In the genomic region with DNA sequence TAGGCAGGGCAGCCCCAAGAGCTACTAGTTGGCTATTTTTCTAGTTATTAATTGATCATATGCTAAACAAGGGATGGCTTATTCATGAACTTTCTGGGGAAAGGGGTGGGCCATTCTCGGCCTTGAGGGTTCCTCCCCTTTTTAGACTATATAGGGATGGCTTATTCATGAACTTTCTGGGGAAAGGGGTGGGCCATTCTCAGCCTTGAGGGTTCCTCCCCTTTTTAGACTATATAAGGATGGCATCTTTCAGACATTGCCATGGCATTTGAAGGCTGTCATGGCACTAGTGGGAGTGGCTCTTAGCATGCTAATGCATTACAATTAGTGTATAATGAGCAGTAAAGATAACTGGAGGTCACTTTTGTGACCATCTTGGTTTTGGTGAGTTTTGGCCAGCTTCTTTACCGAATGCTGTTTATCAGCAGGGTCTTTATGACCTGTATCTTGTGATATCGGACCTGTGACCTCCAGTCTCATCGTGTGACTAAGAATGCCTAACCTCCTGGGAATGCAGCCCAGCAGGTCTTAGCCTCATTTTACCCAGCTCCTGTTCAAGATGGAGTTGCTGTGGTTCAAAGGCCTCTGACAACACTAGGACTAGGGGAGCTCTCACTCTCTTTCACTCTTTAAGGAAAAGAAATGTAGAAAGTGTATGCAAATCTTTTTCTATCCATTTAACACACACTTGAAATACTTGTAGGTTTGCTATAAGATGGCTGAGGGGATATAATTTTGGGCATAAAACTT, we compare ENCODE assay signal across 24 cellular contexts. TPM values are rescaled to one million over a fixed set of nuclear protein-coding genes. Genes with fewer than 3 reads are reported as not detected.
DNase-seq lines count a peak whose midpoint lies in the region; ATAC-seq, FAIRE-seq and TF ChIP-seq lines count a peak whose summit lies in the region.
"Had no signal": no experiment of that assay in that cellular context is flagged by ENCODE, and none has a peak within 500 bp of the region (broad histone marks: within the 10 kb centered on the region; RNA-seq: fewer than 3 reads in every experiment).

No MANE protein-coding gene starts in this region.

- no CpG with 5 or more reads among the region's 4 CpGs for WGBS in trophoblast cell (ENCODE audit: extremely low coverage, insufficient coverage, insufficient read length)

- no peak overlapping the region for H2BK120ac ChIP-seq in trophoblast cell (ENCODE audit: insufficient read depth, low read length, poor library complexity)

- CTCF ChIA-PET in activated CD4-positive, alpha-beta memory T cell treated with anti-CD3 and anti-CD28 coated beads for 36 hours (lab: Charles Lee) = interaction anchor here (1.4 to 1.9 kb wide), 2 partner anchors 18 to 49 kb away, joined by 4 read pairs; no protein-coding TSS in a partner anchor
- CTCF ChIA-PET in activated CD4-positive, alpha-beta memory T cell treated with anti-CD3 and anti-CD28 coated beads, Interleukin-2, amount 10 ng/mL, durations not matched to agents 7 days and 5 days (lab: Charles Lee) = interaction anchor here (0.7 to 2.8 kb wide), 3 partner anchors 8 to 325 kb away, joined by 3 to 19 read pairs (median 3); a partner anchor contains a TSS

- H3K27ac Mint-ChIP-seq in activated CD4-positive, alpha-beta memory T cell treated with anti-CD3 and anti-CD28 coated beads for 36 hours = peak overlapping the region; percentile 51
- no peak overlapping the region for H3K27ac Mint-ChIP-seq in activated CD4-positive, alpha-beta memory T cell treated with anti-CD3 and anti-CD28 coated beads, Interleukin-2, amount 10 ng/mL, durations not matched to agents 7 days and 5 days
- peak overlapping the region; percentile 88 for H3K27ac Mint-ChIP-seq in activated T-helper 17 cell treated with anti-CD3 and anti-CD28 coated beads, Interleukin-2, amount 50 U/mL, for 72 hours
- H3K27ac Mint-ChIP-seq: activated naive CD4-positive, alpha-beta T cell treated with anti-CD3 and anti-CD28 coated beads for 36 hours; CD4-positive, alpha-beta T cell; nephron progenitor cell; stimulated activated naive B cell treated with anti-CD40 and anti-IgM and Interleukin-4, amounts not matched to agents 10 μg/mL and 1 μg/mL and 100 μg/mL, for 72 hours had no signal

- in situ Hi-C loops in GM13977 (cut with MboI; ENCODE audit: low pct_unique_long_range_greater_than_20kb, low sequenced_read_pairs, unreplicated experiment) = no loop called here

- no peak for TF ChIP-seq CTCF in GM13977 (IDR thresholded peaks at IDR 0.05; ENCODE audit: extremely low read depth, insufficient read depth, missing control alignments)

- H3K4me1 ChIP-seq in trophoblast cell (ENCODE audit: control insufficient read depth in 1 of 2, insufficient read depth in 2 of 2, low read length in 2 of 2) = peaks cover 11% of the 10 kb centered on the region in 2 experiments

- no peak overlapping the region for H3K4me3 Mint-ChIP-seq in activated CD4-positive, alpha-beta memory T cell treated with anti-CD3 and anti-CD28 coated beads for 36 hours
- no peak overlapping the region for H3K4me3 Mint-ChIP-seq in activated CD4-positive, alpha-beta memory T cell treated with anti-CD3 and anti-CD28 coated beads, Interleukin-2, amount 10 ng/mL, durations not matched to agents 7 days and 5 days
- H3K4me3 Mint-ChIP-seq in activated T-helper 17 cell treated with anti-CD3 and anti-CD28 coated beads, Interleukin-2, amount 50 U/mL, for 72 hours = peak overlapping the region; percentile 75
- H3K4me3 Mint-ChIP-seq: activated naive CD4-positive, alpha-beta T cell treated with anti-CD3 and anti-CD28 coated beads for 36 hours; CD4-positive, alpha-beta T cell; nephron progenitor cell; stimulated activated naive B cell treated with anti-CD40 and anti-IgM and Interleukin-4, amounts not matched to agents 10 μg/mL and 1 μg/mL and 100 μg/mL, for 72 hours had no signal

- no peak overlapping the region for H4K91ac ChIP-seq in trophoblast cell (ENCODE audit: low read depth, low read length)

- POLR2A ChIA-PET in activated CD4-positive, alpha-beta memory T cell treated with anti-CD3 and anti-CD28 coated beads for 36 hours (lab: Charles Lee) = interaction anchor here (0.6 to 1.3 kb wide), 2 partner anchors 8 to 28 kb away, joined by 4 to 7 read pairs; a partner anchor contains a TSS
- POLR2A ChIA-PET in activated CD4-positive, alpha-beta memory T cell treated with anti-CD3 and anti-CD28 coated beads, Interleukin-2, amount 10 ng/mL, durations not matched to agents 7 days and 5 days (lab: Charles Lee) = interaction anchor here (2.2 kb wide), 1 partner anchor 8 kb away, joined by 11 read pairs; a partner anchor contains a TSS

- no peak overlapping the region for H4K8ac ChIP-seq in trophoblast cell (ENCODE audit: low read depth, low read length)

- peaks cover 49% of the 10 kb centered on the region for H3K4me1 Mint-ChIP-seq in activated CD4-positive, alpha-beta memory T cell treated with anti-CD3 and anti-CD28 coated beads for 36 hours (ENCODE audit: low read depth)
- peaks cover 57% of the 10 kb centered on the region for H3K4me1 Mint-ChIP-seq in activated CD4-positive, alpha-beta memory T cell treated with anti-CD3 and anti-CD28 coated beads, Interleukin-2, amount 10 ng/mL, durations not matched to agents 7 days and 5 days
- peaks cover 32% of the 10 kb centered on the region for H3K4me1 Mint-ChIP-seq in activated T-helper 17 cell treated with anti-CD3 and anti-CD28 coated beads, Interleukin-2, amount 50 U/mL, for 72 hours

- no peaks in the 10 kb centered on the region for H3K9me3 Mint-ChIP-seq in activated CD4-positive, alpha-beta memory T cell treated with anti-CD3 and anti-CD28 coated beads for 36 hours
- no peaks in the 10 kb centered on the region for H3K9me3 Mint-ChIP-seq in activated CD4-positive, alpha-beta memory T cell treated with anti-CD3 and anti-CD28 coated beads, Interleukin-2, amount 10 ng/mL, durations not matched to agents 7 days and 5 days
- H3K9me3 Mint-ChIP-seq in activated T-helper 17 cell treated with anti-CD3 and anti-CD28 coated beads, Interleukin-2, amount 50 U/mL, for 72 hours = no peaks in the 10 kb centered on the region
- H3K9me3 Mint-ChIP-seq: activated naive CD4-positive, alpha-beta T cell treated with anti-CD3 and anti-CD28 coated beads for 36 hours; CD4-positive, alpha-beta T cell had no signal

- H3K4me3 ChIP-seq in trophoblast cell (ENCODE audit: low read depth, low read length) = no peak overlapping the region
- H3K4me3 ChIP-seq: ovary had no signal

- H3K14ac ChIP-seq in trophoblast cell (ENCODE audit: low read length) = no peak overlapping the region

- H3K23ac ChIP-seq in trophoblast cell (ENCODE audit: low read length) = no peak overlapping the region

- H3K4ac ChIP-seq in trophoblast cell (ENCODE audit: low read depth, low read length) = peak overlapping the region; percentile 25

- H3K18ac ChIP-seq in trophoblast cell (ENCODE audit: low read length) = no peak overlapping the region

- peaks cover 26% of the 10 kb centered on the region for H3K36me3 Mint-ChIP-seq in activated CD4-positive, alpha-beta memory T cell treated with anti-CD3 and anti-CD28 coated beads for 36 hours
- peaks cover 56% of the 10 kb centered on the region for H3K36me3 Mint-ChIP-seq in activated CD4-positive, alpha-beta memory T cell treated with anti-CD3 and anti-CD28 coated beads, Interleukin-2, amount 10 ng/mL, durations not matched to agents 7 days and 5 days (ENCODE audit: low read depth)
- H3K36me3 Mint-ChIP-seq in activated T-helper 17 cell treated with anti-CD3 and anti-CD28 coated beads, Interleukin-2, amount 50 U/mL, for 72 hours (ENCODE audit: low read depth) = peaks cover 64% of the 10 kb centered on the region

- intact Hi-C loops in activated CD4-positive, alpha-beta memory T cell treated with anti-CD3 and anti-CD28 coated beads for 36 hours (cut with micrococcal nuclease) = loop anchor here (10.0 kb wide), 1 partner anchor 1145 kb away; no protein-coding TSS in a partner anchor

- H3K9me3 ChIP-seq in trophoblast cell (ENCODE audit: insufficient read depth, low read depth, low read length) = no peaks in the 10 kb centered on the region
- H3K9me3 ChIP-seq: ovary had no signal

- no peak overlapping the region for H3K27ac ChIP-seq in trophoblast cell (ENCODE audit: low read depth, low read length)
- H3K27ac ChIP-seq: ovary had no signal

- no peak overlapping the region for H2BK12ac ChIP-seq in trophoblast cell (ENCODE audit: low read length)

- H3K27me3 Mint-ChIP-seq in activated CD4-positive, alpha-beta memory T cell treated with anti-CD3 and anti-CD28 coated beads for 36 hours = no peaks in the 10 kb centered on the region
- H3K27me3 Mint-ChIP-seq in activated CD4-positive, alpha-beta memory T cell treated with anti-CD3 and anti-CD28 coated beads, Interleukin-2, amount 10 ng/mL, durations not matched to agents 7 days and 5 days = no peaks in the 10 kb centered on the region
- no peaks in the 10 kb centered on the region for H3K27me3 Mint-ChIP-seq in activated T-helper 17 cell treated with anti-CD3 and anti-CD28 coated beads, Interleukin-2, amount 50 U/mL, for 72 hours
- H3K27me3 Mint-ChIP-seq: CD4-positive, alpha-beta T cell; stimulated activated naive B cell treated with anti-CD40 and anti-IgM and Interleukin-4, amounts not matched to agents 10 μg/mL and 1 μg/mL and 100 μg/mL, for 72 hours had no signal

- H2AK5ac ChIP-seq in trophoblast cell (ENCODE audit: low read length) = no peak overlapping the region

- peak; percentile 82 for FAIRE-seq in GM19239 (lab: Jason Lieb, UNC)
- FAIRE-seq: HTR-8/SVneo had no signal

- no peaks in the 10 kb centered on the region for H3K79me1 ChIP-seq in trophoblast cell (ENCODE audit: low read length)

- H3K36me3 ChIP-seq in trophoblast cell (ENCODE audit: control insufficient read depth in 1 of 2, insufficient read depth in 2 of 2, low read length in 2 of 2) = peaks cover 3 to 8% of the 10 kb centered on the region in 2 experiments
- H3K36me3 ChIP-seq: ovary had no signal

- no peak overlapping the region for H2AFZ ChIP-seq in trophoblast cell (ENCODE audit: insufficient read depth, low read length, poor library complexity)

- no peak overlapping the region for H3K4me2 ChIP-seq in trophoblast cell (ENCODE audit: low read length)

- H3K9ac ChIP-seq in trophoblast cell (ENCODE audit: low read length) = no peak overlapping the region

- no peaks in the 10 kb centered on the region for H3K27me3 ChIP-seq in trophoblast cell (ENCODE audit: insufficient read depth, low read length)
- H3K27me3 ChIP-seq: ovary had no signal

- peaks cover 3% of the 10 kb centered on the region for H3K79me2 ChIP-seq in trophoblast cell (ENCODE audit: control insufficient read depth, insufficient read depth, low read length, poor library complexity)

- H2BK5ac ChIP-seq in trophoblast cell (ENCODE audit: low read depth, low read length, poor library complexity) = no peak overlapping the region

- no peak overlapping the region for H4K12ac ChIP-seq in trophoblast cell (ENCODE audit: low read depth, low read length)

- ATAC-seq in activated T-helper 17 cell treated with anti-CD3 and anti-CD28 coated beads, Interleukin-2, amount 50 U/mL, for 72 hours (replicated peaks) = no peak
- ATAC-seq in GM21529 (IDR thresholded peaks at IDR 0.05; ENCODE audit: unreplicated experiment) = no peak
- ATAC-seq: esophagus mucosa; left lobe of liver; stimulated activated naive B cell treated with anti-CD40 and anti-IgM and Interleukin-4, amounts not matched to agents 10 μg/mL and 1 μg/mL and 100 μg/mL, for 72 hours had no signal

- DNase-seq in activated CD4-positive, alpha-beta memory T cell treated with anti-CD3 and anti-CD28 coated beads for 36 hours = no peak
- DNase-seq in activated CD4-positive, alpha-beta memory T cell treated with anti-CD3 and anti-CD28 coated beads, Interleukin-2, amount 10 ng/mL, durations not matched to agents 7 days and 5 days = no peak
- DNase-seq in GM19239 (ENCODE audit: insufficient read length, low spot score) (no peak), trophoblast cell (peak in 1 of 2 donors; percentile 42), NCI-H2107 (lab: John Stamatoyannopoulos, UW) (no peak), GM13977 (ENCODE audit: low spot score) (no peak)
- DNase-seq: activated CD4-positive, alpha-beta T cell treated with anti-CD3 and anti-CD28 coated beads for 1 hour; activated naive CD4-positive, alpha-beta T cell treated with anti-CD3 and anti-CD28 coated beads for 36 hours; caudate nucleus; CD4-positive, alpha-beta T cell; DND-41; KBM-7; MM.1S; NCI-H1930; NCI-H526 treated with DMSO at 0.1 percent for 48 hours; nephron progenitor cell; ovary; SHP77; stimulated activated naive B cell treated with anti-CD40 and anti-IgM and Interleukin-4, amounts not matched to agents 10 μg/mL and 1 μg/mL and 100 μg/mL, for 72 hours had no signal

RNA-seq across cellular contexts. Expression of a gene that starts 7.8 kb away (rescaled TPM):
- total RNA-seq in activated CD4-positive, alpha-beta memory T cell treated with anti-CD3 and anti-CD28 coated beads for 36 hours = 10 to 100 TPM; 17.2 to 21.4 TPM
- total RNA-seq in activated CD4-positive, alpha-beta memory T cell treated with anti-CD3 and anti-CD28 coated beads, Interleukin-2, amount 10 ng/mL, durations not matched to agents 7 days and 5 days = 10 to 100 TPM; 34.3 to 39.2 TPM
- 10 to 100 TPM; 22.8 to 31.2 TPM for total RNA-seq in activated T-helper 17 cell treated with anti-CD3 and anti-CD28 coated beads, Interleukin-2, amount 50 U/mL, for 72 hours
- polyA plus RNA-seq in trophoblast cell (2013) = 13.1 TPM in 2 replicates
